In the genomic region with DNA sequence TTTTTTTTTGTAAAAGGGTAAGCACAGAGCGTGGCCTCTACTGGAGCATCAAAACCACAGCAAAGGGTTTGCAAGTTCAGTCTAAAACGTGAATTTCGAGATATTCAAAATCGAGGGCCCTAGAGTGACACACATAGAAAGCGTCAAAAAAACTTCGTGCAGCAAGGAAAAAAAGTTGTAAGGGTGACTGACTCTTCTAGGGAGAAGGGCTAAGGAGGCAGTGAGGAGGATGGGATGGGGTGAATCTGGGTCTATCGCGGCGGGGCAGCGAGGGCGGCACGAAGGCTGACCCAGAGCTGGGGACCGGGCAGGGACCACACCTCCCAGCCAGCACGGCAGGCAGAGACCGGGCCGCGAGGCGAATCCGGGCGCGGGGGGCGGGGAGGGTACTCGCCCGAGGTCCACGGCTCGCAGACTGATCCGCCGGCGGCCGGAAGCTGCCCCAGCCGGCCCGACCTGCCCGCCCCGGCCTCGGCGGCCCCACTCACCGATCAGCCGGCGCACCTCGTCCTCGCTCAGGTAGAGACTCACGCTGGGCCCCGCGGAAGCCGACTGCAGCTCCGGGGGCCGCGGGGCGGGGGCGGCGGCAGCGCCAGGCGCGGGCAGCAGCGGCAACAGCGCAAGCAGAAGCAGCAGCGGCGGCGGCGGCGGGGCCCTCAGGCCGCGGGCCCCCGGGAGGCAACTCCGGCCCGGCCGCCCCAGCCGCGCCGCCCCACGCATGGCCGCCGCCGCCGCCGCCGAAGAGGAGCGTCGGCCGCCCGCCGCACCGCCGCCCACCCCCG, we compare ENCODE assay signal across 8 cellular contexts. TPM values are rescaled to one million over a fixed set of nuclear protein-coding genes. Genes with fewer than 3 reads are reported as not detected.
A peak's percentile ranks its signal among the peaks of the same experiment; 100 is the strongest.
DNase-seq lines count a peak whose midpoint lies in the region; ATAC-seq lines count a peak whose summit lies in the region.

No MANE protein-coding gene starts in this region.

- H3K4me1 ChIP-seq in effector memory CD4-positive, alpha-beta T cell (ENCODE audit: control insufficient read depth, insufficient read depth, low read length, poor library complexity, severe bottlenecking): no peaks in the 10 kb centered on the region
- peaks cover 16% of the 10 kb centered on the region for H3K4me1 ChIP-seq in mesendoderm (ENCODE audit: control insufficient read depth, low read depth, low read length)

- CTCF ChIA-PET in activated CD8-positive, alpha-beta T cell treated with anti-CD3 and anti-CD28 coated beads, Interleukin-2, amount 10 ng/mL, durations not matched to agents 7 days and 5 days (lab: Charles Lee): interaction anchor here (1.1 to 2.5 kb wide), 4 partner anchors 10 to 226 kb away, joined by 3 to 10 read pairs (median 4); no protein-coding TSS in a partner anchor

- H3K79me1 ChIP-seq in mesendoderm (ENCODE audit: low read length): peaks cover 8% of the 10 kb centered on the region

- DNase-seq in NCI-H1436 (lab: John Stamatoyannopoulos, UW) (peak; percentile 31), NCI-H1436 treated with DMSO at 0.1 percent for 48 hours (lab: John Stamatoyannopoulos, UW) (no peak), NCI-H1105 treated with DMSO at 0.1 percent for 48 hours (lab: John Stamatoyannopoulos, UW) (peak; percentile 56), mesendoderm (peak; percentile 67)
- DNase-seq in activated CD8-positive, alpha-beta T cell treated with anti-CD3 and anti-CD28 coated beads, Interleukin-2, amount 10 ng/mL, durations not matched to agents 7 days and 5 days: peak; percentile 39
- peak; percentile 6 to 26 (median 15) for DNase-seq in effector memory CD4-positive, alpha-beta T cell
- peak; percentile 14 to 18 for DNase-seq in stimulated activated CD8-positive, alpha-beta memory T cell treated with anti-CD3 and anti-CD28 coated beads, Interleukin-2, amount 100 ng/mL, for 1 hour (ENCODE audit: low read depth in 2 of 2)

- H3K23ac ChIP-seq in mesendoderm (ENCODE audit: low read length): no peak overlapping the region

- H3K18ac ChIP-seq in mesendoderm (ENCODE audit: low read length): peak overlapping the region; percentile 98

- no CpG with 5 or more reads among the region's 85 CpGs for WGBS in mesendoderm (ENCODE audit: extremely low coverage, insufficient coverage, low lambda C conversion rate)

- peak overlapping the region; percentile 83 for H3K9ac ChIP-seq in mesendoderm (ENCODE audit: low read length)

- H4K8ac ChIP-seq in mesendoderm (ENCODE audit: low read depth, low read length): no peak overlapping the region

- H3K4me3 ChIP-seq in effector memory CD4-positive, alpha-beta T cell (ENCODE audit: insufficient read depth, low read depth, low read length, poor library complexity, severe bottlenecking): peak overlapping the region; percentile 69
- H3K4me3 ChIP-seq in mesendoderm (ENCODE audit: low read length): peak overlapping the region; percentile 68

- peak overlapping the region; percentile 17 for H2BK5ac ChIP-seq in mesendoderm (ENCODE audit: low read length)

- no peak overlapping the region for H2BK15ac ChIP-seq in mesendoderm (replicated peaks; ENCODE audit: low read depth)

- H3K4me1 Mint-ChIP-seq in activated CD8-positive, alpha-beta T cell treated with anti-CD3 and anti-CD28 coated beads, Interleukin-2, amount 10 ng/mL, durations not matched to agents 7 days and 5 days (ENCODE audit: low read depth): peaks cover 30% of the 10 kb centered on the region

- peak overlapping the region; percentile 97 for H3K4ac ChIP-seq in mesendoderm (ENCODE audit: low read depth, low read length)

- peaks cover 5% of the 10 kb centered on the region for H3K9me3 Mint-ChIP-seq in activated CD8-positive, alpha-beta T cell treated with anti-CD3 and anti-CD28 coated beads, Interleukin-2, amount 10 ng/mL, durations not matched to agents 7 days and 5 days (ENCODE audit: insufficient read depth)

- H3K27me3 ChIP-seq in effector memory CD4-positive, alpha-beta T cell (replicated peaks; ENCODE audit: control insufficient read depth, insufficient read depth, low read length, poor library complexity, severe bottlenecking): no peaks in the 10 kb centered on the region
- no peaks in the 10 kb centered on the region for H3K27me3 ChIP-seq in mesendoderm (ENCODE audit: insufficient read depth, low read length, poor library complexity)

- H3K36me3 ChIP-seq in effector memory CD4-positive, alpha-beta T cell (ENCODE audit: control insufficient read depth, insufficient read depth, low read length): no peaks in the 10 kb centered on the region
- H3K36me3 ChIP-seq in mesendoderm (ENCODE audit: control insufficient read depth, insufficient read depth, low read length): no peaks in the 10 kb centered on the region

- no peak overlapping the region for H2AK5ac ChIP-seq in mesendoderm (ENCODE audit: low read length)

- no peaks in the 10 kb centered on the region for H3K9me3 ChIP-seq in effector memory CD4-positive, alpha-beta T cell (ENCODE audit: control insufficient read depth, low read length)

- ATAC-seq in HG02610 (IDR thresholded peaks at IDR 0.05; ENCODE audit: unreplicated experiment): peak; percentile 47
- peak; percentile 67 for ATAC-seq in activated CD8-positive, alpha-beta T cell treated with anti-CD3 and anti-CD28 coated beads, Interleukin-2, amount 10 ng/mL, durations not matched to agents 7 days and 5 days

- H3K27ac ChIP-seq in effector memory CD4-positive, alpha-beta T cell (ENCODE audit: insufficient read depth, low read length, poor library complexity, severe bottlenecking): peak overlapping the region; percentile 64
- peak overlapping the region; percentile 95 for H3K27ac ChIP-seq in mesendoderm (ENCODE audit: low read depth, low read length)

- no peak overlapping the region for H4K5ac ChIP-seq in mesendoderm (ENCODE audit: low read length)

- peak overlapping the region; percentile 87 for H3K56ac ChIP-seq in mesendoderm (ENCODE audit: low read length)

- peak overlapping the region; percentile 74 for H3K27ac Mint-ChIP-seq in activated CD8-positive, alpha-beta T cell treated with anti-CD3 and anti-CD28 coated beads, Interleukin-2, amount 10 ng/mL, durations not matched to agents 7 days and 5 days

- H3K79me2 ChIP-seq in mesendoderm (ENCODE audit: control insufficient read depth, insufficient read depth, low read length): peaks cover 44% of the 10 kb centered on the region

- peak overlapping the region; percentile 69 for H3K4me2 ChIP-seq in mesendoderm (ENCODE audit: low read length)

- peaks cover 18% of the 10 kb centered on the region for H3K27me3 Mint-ChIP-seq in activated CD8-positive, alpha-beta T cell treated with anti-CD3 and anti-CD28 coated beads, Interleukin-2, amount 10 ng/mL, durations not matched to agents 7 days and 5 days (ENCODE audit: low read depth)

- H3K36me3 Mint-ChIP-seq in activated CD8-positive, alpha-beta T cell treated with anti-CD3 and anti-CD28 coated beads, Interleukin-2, amount 10 ng/mL, durations not matched to agents 7 days and 5 days (ENCODE audit: low read depth): peaks cover 2% of the 10 kb centered on the region

- peak overlapping the region; percentile 76 for H3K4me3 Mint-ChIP-seq in activated CD8-positive, alpha-beta T cell treated with anti-CD3 and anti-CD28 coated beads, Interleukin-2, amount 10 ng/mL, durations not matched to agents 7 days and 5 days

- POLR2A ChIA-PET in activated CD8-positive, alpha-beta T cell treated with anti-CD3 and anti-CD28 coated beads, Interleukin-2, amount 10 ng/mL, durations not matched to agents 7 days and 5 days (lab: Charles Lee): interaction anchor here (1.1 to 1.4 kb wide), 2 partner anchors 14 to 236 kb away, joined by 3 to 5 read pairs; a partner anchor contains a TSS

- peak overlapping the region; percentile 31 for H2BK120ac ChIP-seq in mesendoderm (ENCODE audit: low read depth, low read length)

RNA-seq across cellular contexts. Expression of a gene that starts 0.5 kb away (rescaled TPM):
- 1 to 10 TPM; 6.9 to 9.4 TPM for total RNA-seq in activated CD8-positive, alpha-beta T cell treated with anti-CD3 and anti-CD28 coated beads, Interleukin-2, amount 10 ng/mL, durations not matched to agents 7 days and 5 days
- 87.5 TPM for polyA plus RNA-seq in mesendoderm (2013, experiment 1 of 2)
- 87.1 TPM for polyA plus RNA-seq in mesendoderm (2013, experiment 2 of 2)
